30 cellular contexts compared by ENCODE assay signal in the genomic region with DNA sequence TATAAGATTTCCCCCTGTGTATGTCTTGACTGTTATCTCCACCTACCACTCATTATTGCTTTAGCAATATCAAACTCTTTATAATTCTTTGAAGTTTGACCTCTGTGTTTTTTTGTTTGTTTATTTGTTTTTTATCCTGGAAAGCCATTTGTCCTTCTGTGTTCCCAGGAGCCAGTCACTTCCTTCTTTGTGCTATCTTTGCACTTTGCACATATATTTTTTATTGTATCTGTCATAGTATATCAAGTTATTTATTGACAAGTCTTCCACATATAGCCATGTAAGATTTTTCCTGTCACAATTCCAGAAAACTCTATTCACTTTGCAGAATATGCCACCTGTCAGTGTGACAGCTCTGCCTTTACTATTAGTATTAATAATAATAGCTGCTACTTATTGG.
"Had no signal": no experiment of that assay in that cellular context is flagged by ENCODE, and none has a peak within 500 bp of the region (broad histone marks: within the 10 kb centered on the region; RNA-seq: fewer than 3 reads in every experiment).

No MANE protein-coding gene starts in this region.

- H3K27me3 ChIP-seq: adrenal gland, body of pancreas, esophagus muscularis mucosa had no signal

- H3K27ac ChIP-seq: adrenal gland, body of pancreas, coronary artery, esophagus muscularis mucosa, WERI-Rb-1 had no signal

- H3K36me3 ChIP-seq: adrenal gland, esophagus muscularis mucosa, WERI-Rb-1 had no signal

- H3K4me3 ChIP-seq: adrenal gland, body of pancreas, coronary artery, esophagus muscularis mucosa had no signal

- DNase-seq: activated B cell treated with CpG ODN at 0.5 μM for 24 hours; activated CD4-positive, alpha-beta memory T cell treated with anti-CD3 and anti-CD28 coated beads for 36 hours; activated CD4-positive, alpha-beta T cell treated with anti-CD3 and anti-CD28 coated beads for 36 hours; activated CD4-positive, alpha-beta T cell treated with anti-CD3 and anti-CD28 coated beads, Interleukin-2, amount 10 ng/mL, durations not matched to agents 24 days and 14 days; activated CD8-positive, alpha-beta memory T cell treated with anti-CD3 and anti-CD28 coated beads, Interleukin-2, amount 10 ng/mL, durations not matched to agents 7 days and 5 days; activated CD8-positive, alpha-beta memory T cell treated with anti-CD3 and anti-CD28 coated beads, Interleukin-2, amount 50 U/mL, for 4 hours; activated CD8-positive, alpha-beta T cell treated with anti-CD3 and anti-CD28 coated beads, Interleukin-2, amount 10 ng/mL, durations not matched to agents 7 days and 5 days; activated effector memory CD4-positive, alpha-beta T cell treated with anti-CD3 and anti-CD28 coated beads, Interleukin-2, amount 50 U/mL, for 16 hours; activated naive CD4-positive, alpha-beta T cell treated with anti-CD3 and anti-CD28 coated beads for 36 hours; activated naive CD8-positive, alpha-beta T cell treated with anti-CD3 and anti-CD28 coated beads for 36 hours; activated naive CD8-positive, alpha-beta T cell treated with anti-CD3 and anti-CD28 coated beads, Interleukin-2, amount 50 U/mL, for 24 hours; activated T-cell treated with anti-CD3 and anti-CD28 coated beads, Interleukin-2, amount 50 U/mL, for 1 hour; activated T-cell treated with anti-CD3 and anti-CD28 coated beads, Interleukin-2, amount 50 U/mL, for 48 hours; adrenal gland; amygdala; aorta; body of pancreas; caudate nucleus; effector CD4-positive, alpha-beta T cell; effector memory CD8-positive, alpha-beta T cell; erythroblast; foreskin melanocyte; head of caudate nucleus; T-helper 1 cell; T-helper 17 cell; T1000; WERI-Rb-1 had no signal

- H3K9me3 ChIP-seq: adrenal gland, body of pancreas, esophagus muscularis mucosa had no signal

- H3K4me1 ChIP-seq: adrenal gland, body of pancreas had no signal

- ATAC-seq: activated CD4-positive, alpha-beta T cell treated with anti-CD3 and anti-CD28 coated beads for 36 hours; activated CD4-positive, CD25-positive, alpha-beta regulatory T cell treated with anti-CD3 and anti-CD28 coated beads, Interleukin-2, amount 50 U/mL, for 24 hours; activated CD8-positive, alpha-beta memory T cell treated with anti-CD3 and anti-CD28 coated beads, Interleukin-2, amount 10 ng/mL, durations not matched to agents 7 days and 5 days; activated CD8-positive, alpha-beta T cell treated with anti-CD3 and anti-CD28 coated beads, Interleukin-2, amount 10 ng/mL, durations not matched to agents 7 days and 5 days; activated naive CD8-positive, alpha-beta T cell treated with anti-CD3 and anti-CD28 coated beads, Interleukin-2, amount 50 U/mL, for 24 hours; body of pancreas; effector memory CD8-positive, alpha-beta T cell; T-helper 17 cell had no signal
